ENCODE assay signal across 8 cellular contexts in the genomic region with DNA sequence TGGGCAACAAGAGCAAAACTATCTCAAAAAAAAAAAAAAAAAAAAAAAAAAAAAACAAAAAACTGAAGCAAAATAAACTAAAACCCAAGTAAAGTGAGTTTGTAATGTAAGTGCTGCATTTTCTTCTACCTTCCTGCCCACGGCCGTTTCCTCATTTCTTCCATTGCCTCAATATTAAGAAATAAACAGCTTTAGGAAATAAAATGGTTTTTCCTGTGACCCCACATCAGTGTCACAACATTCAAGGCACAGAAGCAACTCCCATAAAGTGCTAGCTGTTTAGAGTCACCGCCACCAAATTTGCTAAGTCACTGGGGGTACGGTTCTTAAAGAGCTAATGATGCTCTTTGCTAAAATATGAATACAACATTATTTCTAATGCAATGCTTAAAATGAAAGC. TPM values are rescaled to one million over a fixed set of nuclear protein-coding genes. Genes with fewer than 3 reads are reported as not detected.
A peak's percentile ranks its signal among the peaks of the same experiment; 100 is the strongest.
DNase-seq lines count a peak whose midpoint lies in the region; ATAC-seq, FAIRE-seq and TF ChIP-seq lines count a peak whose summit lies in the region.

No MANE protein-coding gene starts in this region.

- H3K9me3 Mint-ChIP-seq in CD8-positive, alpha-beta memory T cell: no peaks in the 10 kb centered on the region
- no peaks in the 10 kb centered on the region for H3K9me3 Mint-ChIP-seq in natural killer cell

- peak overlapping the region; percentile 83 to 100 (median 96) for H3K27ac Mint-ChIP-seq in CD8-positive, alpha-beta memory T cell
- H3K27ac Mint-ChIP-seq in natural killer cell: peak overlapping the region; percentile 90 to 94

- H3K9ac ChIP-seq in GM12878 (ENCODE audit: control insufficient read depth, insufficient read depth, low read length): peak overlapping the region; percentile 95

- H3K27me3 ChIP-seq in CD8-positive, alpha-beta memory T cell (ENCODE audit: insufficient read depth, low read length, poor library complexity, severe bottlenecking): no peaks in the 10 kb centered on the region
- H3K27me3 ChIP-seq in GM12878 (replicated peaks in 1 of 2; ENCODE audit: control insufficient read depth in 2 of 2, insufficient read depth in 2 of 2, low read length in 1 of 2): no peaks in the 10 kb centered on the region

- POLR2A ChIA-PET in CD8-positive, alpha-beta memory T cell (lab: Charles Lee): interaction anchor here (0.6 to 2.3 kb wide), 6 partner anchors 11 to 556 kb away, joined by 3 to 7 read pairs (median 3); partner anchors contain the start of genes ADPGK, ARIH1 and HEXA
- POLR2A ChIA-PET in GM12878 (lab: Charles Lee): interaction anchor here (0.6 to 2.1 kb wide), 11 partner anchors 9 to 1958 kb away, joined by 3 to 9 read pairs (median 3); no protein-coding TSS in a partner anchor

- H4K20me1 ChIP-seq in GM12878 (ENCODE audit: control insufficient read depth, insufficient read depth): peaks cover 13% of the 10 kb centered on the region

- peaks cover 66 to 75% (median 73%) of the 10 kb centered on the region in 3 donors for H3K4me1 Mint-ChIP-seq in CD8-positive, alpha-beta memory T cell
- peaks cover 39 to 67% of the 10 kb centered on the region in 2 donors for H3K4me1 Mint-ChIP-seq in natural killer cell

- peak overlapping the region; percentile 77 for H3K4me2 ChIP-seq in GM12878 (ENCODE audit: control insufficient read depth, insufficient read depth)

- H2AFZ ChIP-seq in GM12878 (ENCODE audit: control insufficient read depth, low read depth, low read length): no peak overlapping the region

- H3K27ac ChIP-seq in CD8-positive, alpha-beta memory T cell (ENCODE audit: low read depth, low read length): peak overlapping the region; percentile 60
- H3K27ac ChIP-seq in GM12878 (ENCODE audit: control insufficient read depth, insufficient read depth): peak overlapping the region; percentile 97

- DNase-seq in CD8-positive, alpha-beta memory T cell: peak in 1 of 5 donors; percentile 48
- peak; percentile 1 for DNase-seq in NCI-H226
- no peak for DNase-seq in GM12878 (ENCODE audit: low read depth, low spot score)
- no peak for DNase-seq in natural killer cell
- no peak for DNase-seq in HTR-8/SVneo (ENCODE audit: insufficient read length, low spot score)
- DNase-seq in SHP77 (lab: John Stamatoyannopoulos, UW): no peak
- no peak for DNase-seq in DMS53 (lab: John Stamatoyannopoulos, UW)

- H3K9me3 ChIP-seq in CD8-positive, alpha-beta memory T cell (ENCODE audit: low read length): no peaks in the 10 kb centered on the region
- H3K9me3 ChIP-seq in GM12878 (replicated peaks; ENCODE audit: control insufficient read depth, insufficient read depth, low read length): no peaks in the 10 kb centered on the region

- SMC1A ChIA-PET in GM12878 (lab: Charles Lee; ENCODE audit: uncharacterized antibody, unreplicated experiment): interaction anchor here (0.7 to 3.0 kb wide), 10 partner anchors 9 to 58 kb away, joined by 3 to 16 read pairs (median 5); no protein-coding TSS in a partner anchor

- H3K79me2 ChIP-seq in GM12878 (ENCODE audit: control insufficient read depth, insufficient read depth, low read length): peaks cover 93% of the 10 kb centered on the region

- RAD21 ChIA-PET in GM12878 (lab: Charles Lee; ENCODE audit: unreplicated experiment): interaction anchor here (0.7 to 2.5 kb wide), 12 partner anchors 8 to 1782 kb away, joined by 3 to 13 read pairs (median 4); partner anchors contain the start of gene GRAMD2A

- ATAC-seq in GM12878 (no peak), natural killer cell (no peak), HG02852 (IDR thresholded peaks at IDR 0.05; ENCODE audit: unreplicated experiment) (no peak)

- intact Hi-C loops in GM12878 (cut with micrococcal nuclease; ENCODE audit: unreplicated experiment) (loop anchor here (5.0 kb wide), 1 partner anchor 245 kb away; the partner anchor contains the start of gene ARIH1), natural killer cell (cut with micrococcal nuclease) (loop anchor here (1.0 to 10.0 kb wide), 5 partner anchors 28 to 557 kb away; partner anchors contain the start of genes ADPGK, BBS4, HEXA and HIGD2B)

- TF ChIP-seq RAD21 in GM12878 (IDR thresholded peaks at IDR 0.05; ENCODE audit: insufficient read depth, low read depth, low read length): no peak

- 0% methylated on average over 4 of the region's 4 CpGs for WGBS in GM12878 (ENCODE audit: insufficient coverage, insufficient replicate concordance, low lambda C conversion rate, missing lambda C conversion rate)

- in situ Hi-C loops in GM12878 (cut with MboI): no loop called here

- FAIRE-seq in GM12878 (lab: Jason Lieb, UNC): no peak
- no peak for FAIRE-seq in HTR-8/SVneo (lab: Jason Lieb, UNC)

- H3K36me3 Mint-ChIP-seq in CD8-positive, alpha-beta memory T cell: peaks cover 3 to 34% (median 5%) of the 10 kb centered on the region in 3 donors
- H3K36me3 Mint-ChIP-seq in natural killer cell: no peaks in the 10 kb centered on the region

- no peak for TF ChIP-seq CTCF in GM12878 (IDR thresholded peaks at IDR 0.05 in 2 of 3, conservative IDR thresholded peaks at IDR 0.05 in 1 of 3; ENCODE audit: control insufficient read depth in 2 of 3, extremely low read depth in 1 of 3, insufficient read depth in 1 of 3, low read depth in 3 of 3, low read length in 3 of 3)
- TF ChIP-seq CTCF in natural killer cell (IDR thresholded peaks at IDR 0.05): no peak

- H3K4me1 ChIP-seq in CD8-positive, alpha-beta memory T cell (ENCODE audit: insufficient read depth, low read length): peaks cover 64% of the 10 kb centered on the region
- H3K4me1 ChIP-seq in GM12878 (ENCODE audit: control insufficient read depth, insufficient read depth, low read length): peaks cover 24% of the 10 kb centered on the region

- no peak for TF ChIP-seq EP300 in GM12878 (IDR thresholded peaks at IDR 0.05; ENCODE audit: borderline replicate concordance in 1 of 2, control insufficient read depth in 1 of 2, low read depth in 2 of 2, low read length in 2 of 2)

- TF ChIP-seq POLR2A in GM12878 (IDR thresholded peaks at IDR 0.05; ENCODE audit: low read depth, low read length): peak; percentile 42; the same call in 1 of the 2 replicates

- peak overlapping the region; percentile 63 for H3K4me3 ChIP-seq in CD8-positive, alpha-beta memory T cell (ENCODE audit: low read length)
- H3K4me3 ChIP-seq in GM12878: peak overlapping the region; percentile 96

- no peaks in the 10 kb centered on the region for H3K36me3 ChIP-seq in CD8-positive, alpha-beta memory T cell (ENCODE audit: insufficient read depth, low read length)
- H3K36me3 ChIP-seq in GM12878 (ENCODE audit: control insufficient read depth in 2 of 2, insufficient read depth in 2 of 2, low read length in 1 of 2): peaks cover under 1 to 34% of the 10 kb centered on the region in 2 experiments; a peak in 3 of 4 replicates

- BruUV-seq in GM12878 (replicated peaks; lab: Mats Ljungman, UMichigan): no TSS peak

- peaks cover 0 to 1% of the 10 kb centered on the region in 2 donors for H3K27me3 Mint-ChIP-seq in CD8-positive, alpha-beta memory T cell
- no peaks in the 10 kb centered on the region for H3K27me3 Mint-ChIP-seq in natural killer cell (ENCODE audit: low read depth in 2 of 2)

- peak overlapping the region; percentile 91 to 100 (median 99) for H3K4me3 Mint-ChIP-seq in CD8-positive, alpha-beta memory T cell
- peak overlapping the region; percentile 60 for H3K4me3 Mint-ChIP-seq in natural killer cell

- CTCF ChIA-PET in CD8-positive, alpha-beta memory T cell (lab: Charles Lee): interaction anchor here (1.2 to 5.0 kb wide), 8 partner anchors 15 to 458 kb away, joined by 3 to 51 read pairs (median 6); partner anchors contain the start of genes BBS4, GRAMD2A, HEXA and HIGD2B
- CTCF ChIA-PET in GM12878 (lab: Yijun Ruan, JAX): interaction anchor here (0.7 to 3.6 kb wide), 11 partner anchors 8 to 1408 kb away, joined by 3 to 27 read pairs (median 4); partner anchors contain the start of gene HEXA

RNA-seq across cellular contexts. Expression of gene PKM, which starts 3.3 kb away (rescaled TPM):
- 1,000 to 10,000 TPM; 2,146 to 2,187 TPM for total RNA-seq in CD8-positive, alpha-beta memory T cell
- polyA plus RNA-seq in CD8-positive, alpha-beta memory T cell: 337 TPM
- 2,657 and 2,906 TPM in 2 replicates for total RNA-seq in GM12878 (2013; cell fraction: nucleolus; rRNA removed)
- total RNA-seq in GM12878 (2014; rRNA removed): 1,257 and 1,302 TPM in 2 replicates
- total RNA-seq in GM12878 (2014; rRNA removed; fragmentation: Illumina TruSeq; extraction: Trizol): 912 and 984 TPM in 2 replicates
- total RNA-seq in GM12878 (2021): 1,487 and 1,505 TPM in 2 replicates
- polyA plus RNA-seq in GM12878 (2011; ENCODE audit: low read depth): 1,106 TPM
- 2,011 and 2,640 TPM in 2 replicates for polyA plus RNA-seq in GM12878 (2011; rRNA removed)
- 2,081 and 2,225 TPM in 2 replicates for polyA plus RNA-seq in GM12878 (2011; cell fraction: cytosol; rRNA removed)
- 3,305 and 4,399 TPM in 2 replicates for polyA plus RNA-seq in GM12878 (2011; cell fraction: nucleus; rRNA removed)
- polyA plus RNA-seq in GM12878 (2012): 1,702 and 1,753 TPM in 2 replicates
- polyA plus RNA-seq in GM12878 (2014; fragmentation: Illumina TruSeq; extraction: Trizol): 1,523 and 1,631 TPM in 2 replicates
- polyA plus RNA-seq in GM12878 (2014; fragmentation: Nextera tagmentation; extraction: Ambion mirVana): 100 to 1,000 TPM; 491 to 500 TPM
- polyA plus RNA-seq in GM12878 (2014; rRNA removed): 1,361 and 1,456 TPM in 2 replicates
- polyA plus RNA-seq in GM12878 (2016; fragmentation: Nextera tagmentation; extraction: Ambion mirVana): 1,000 to 10,000 TPM; 1,696 to 1,742 TPM
- 2,197 and 2,457 TPM in 2 replicates for polyA minus RNA-seq in GM12878 (2011; rRNA and poly(A)+ RNA removed)
- polyA minus RNA-seq in GM12878 (2011; cell fraction: cytosol; rRNA and poly(A)+ RNA removed): 720 and 815 TPM in 2 replicates
- 1,090 and 1,249 TPM in 2 replicates for polyA minus RNA-seq in GM12878 (2011; cell fraction: nucleus; rRNA and poly(A)+ RNA removed)
- total RNA-seq in natural killer cell: 100 to 1,000 TPM; 121 to 180 (median 155) TPM

RNA-seq across cellular contexts. Expression of gene GRAMD2A, which starts 30.1 kb away (rescaled TPM):
- total RNA-seq in CD8-positive, alpha-beta memory T cell: not detected
- not detected for polyA plus RNA-seq in CD8-positive, alpha-beta memory T cell
- not detected in 2 replicates for total RNA-seq in GM12878 (2013; cell fraction: nucleolus; rRNA removed)
- total RNA-seq in GM12878 (2014; rRNA removed) (not detected in 2 replicates), GM12878 (2014; rRNA removed; fragmentation: Illumina TruSeq; extraction: Trizol) (not detected in 2 replicates), GM12878 (2021) (not detected in 2 replicates), natural killer cell (not detected)
- not detected for polyA plus RNA-seq in GM12878 (2011; ENCODE audit: low read depth)
- polyA plus RNA-seq in GM12878 (2011; rRNA removed) (not detected in 2 replicates), GM12878 (2014; fragmentation: Illumina TruSeq; extraction: Trizol) (not detected in 2 replicates), GM12878 (2014; fragmentation: Nextera tagmentation; extraction: Ambion mirVana) (under 1 TPM in 1 of 2 experiments, not detected in 1; 0.02 TPM), GM12878 (2014; rRNA removed) (not detected in 2 replicates), GM12878 (2016; fragmentation: Nextera tagmentation; extraction: Ambion mirVana) (under 1 TPM in 1 of 2 experiments, not detected in 1; 0.35 TPM)
- not detected in 2 replicates for polyA plus RNA-seq in GM12878 (2011; cell fraction: cytosol; rRNA removed)
- not detected in 2 replicates for polyA plus RNA-seq in GM12878 (2011; cell fraction: nucleus; rRNA removed)
- not detected in 2 replicates for polyA plus RNA-seq in GM12878 (2012)
- polyA minus RNA-seq in GM12878 (2011; rRNA and poly(A)+ RNA removed): not detected in 2 replicates
- not detected in 2 replicates for polyA minus RNA-seq in GM12878 (2011; cell fraction: cytosol; rRNA and poly(A)+ RNA removed)
- polyA minus RNA-seq in GM12878 (2011; cell fraction: nucleus; rRNA and poly(A)+ RNA removed): not detected in 2 replicates

RNA-seq across cellular contexts. Expression of gene PARP6, which starts 44.6 kb away (rescaled TPM):
- total RNA-seq in CD8-positive, alpha-beta memory T cell: 10 to 100 TPM; 59.4 to 63.9 TPM
- 30.0 TPM for polyA plus RNA-seq in CD8-positive, alpha-beta memory T cell
- total RNA-seq in GM12878 (2013; cell fraction: nucleolus; rRNA removed): 104 and 119 TPM in 2 replicates
- 26.3 and 31.2 TPM in 2 replicates for total RNA-seq in GM12878 (2014; rRNA removed)
- 21.5 and 25.0 TPM in 2 replicates for total RNA-seq in GM12878 (2014; rRNA removed; fragmentation: Illumina TruSeq; extraction: Trizol)
- 38.3 and 40.0 TPM in 2 replicates for total RNA-seq in GM12878 (2021)
- 37.6 TPM for polyA plus RNA-seq in GM12878 (2011; ENCODE audit: low read depth)
- 60.7 and 73.5 TPM in 2 replicates for polyA plus RNA-seq in GM12878 (2011; rRNA removed)
- 49.1 and 49.8 TPM in 2 replicates for polyA plus RNA-seq in GM12878 (2011; cell fraction: cytosol; rRNA removed)
- polyA plus RNA-seq in GM12878 (2011; cell fraction: nucleus; rRNA removed): 245 and 317 TPM in 2 replicates
- 44.8 and 49.9 TPM in 2 replicates for polyA plus RNA-seq in GM12878 (2012)
- polyA plus RNA-seq in GM12878 (2014; fragmentation: Illumina TruSeq; extraction: Trizol): 41.4 and 47.2 TPM in 2 replicates
- 10 to 100 TPM; 14.3 to 23.7 TPM for polyA plus RNA-seq in GM12878 (2014; fragmentation: Nextera tagmentation; extraction: Ambion mirVana)
- polyA plus RNA-seq in GM12878 (2014; rRNA removed): 43.9 and 51.8 TPM in 2 replicates
- polyA plus RNA-seq in GM12878 (2016; fragmentation: Nextera tagmentation; extraction: Ambion mirVana): 10 to 100 TPM; 15.5 to 27.6 TPM
- 39.3 and 65.1 TPM in 2 replicates for polyA minus RNA-seq in GM12878 (2011; rRNA and poly(A)+ RNA removed)
- polyA minus RNA-seq in GM12878 (2011; cell fraction: cytosol; rRNA and poly(A)+ RNA removed): 9.0 and 13.4 TPM in 2 replicates
- 45.9 and 59.0 TPM in 2 replicates for polyA minus RNA-seq in GM12878 (2011; cell fraction: nucleus; rRNA and poly(A)+ RNA removed)
- total RNA-seq in natural killer cell: 100 to 1,000 TPM; 132 to 135 (median 132) TPM

Comparison
In these comparisons a context has a peak if more than half of its experiments do, and no peak if none do; other contexts are left out.
1. RNA of gene PKM, which starts 3.3 kb away (total RNA-seq): 2,146 to 2,187 TPM in CD8-positive, alpha-beta memory T cell and 912 to 2,906 TPM in GM12878; 121 to 180 TPM in natural killer cell; every median in the first group is over 4 times any median in the second.